In the genomic region with DNA sequence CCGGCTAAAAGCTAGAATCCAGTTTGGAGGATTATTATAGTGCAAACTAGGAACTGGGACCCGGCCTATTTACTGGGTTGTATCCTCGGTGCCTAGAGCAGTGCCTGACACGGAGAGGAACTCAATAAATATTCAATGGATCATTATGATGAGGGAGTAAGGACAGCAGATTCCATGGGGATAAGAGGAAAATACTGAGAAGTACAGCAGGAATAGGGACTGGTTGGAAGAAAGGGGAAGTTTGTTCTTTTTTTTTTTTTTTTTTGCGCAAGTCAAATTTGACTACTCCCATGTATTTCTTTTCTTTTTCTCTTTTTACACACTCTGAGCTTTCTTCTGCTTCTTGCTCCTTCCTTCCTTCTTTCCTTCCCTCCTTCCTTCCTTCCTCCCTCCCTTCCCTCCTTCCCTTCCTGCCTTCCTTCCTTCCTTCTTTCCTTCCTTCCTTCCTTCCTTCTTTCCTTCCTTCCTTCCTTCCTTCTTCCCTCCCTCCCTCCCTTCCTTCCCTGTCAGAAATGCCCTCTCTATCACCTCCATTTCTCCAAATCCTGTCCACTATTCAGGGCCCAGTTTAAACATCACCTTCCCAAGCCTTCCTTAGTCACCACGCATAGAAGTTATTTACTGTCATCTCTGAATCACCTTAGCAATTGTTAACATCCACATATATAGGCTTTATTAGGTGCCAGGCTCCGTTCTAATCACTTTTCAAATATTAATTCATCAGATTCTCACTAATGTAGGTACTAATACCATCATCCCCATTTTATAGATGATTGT, we compare ENCODE assay signal across 2 cellular contexts.
TF ChIP-seq lines count a peak whose summit lies in the region.

No MANE protein-coding gene starts in this region.

TF ChIP-seq in SK-N-SH, 30 proteins besides CTCF, POLR2A, EP300 and RAD21 (continued from another document):
- TF ChIP-seq, protein P1, sequence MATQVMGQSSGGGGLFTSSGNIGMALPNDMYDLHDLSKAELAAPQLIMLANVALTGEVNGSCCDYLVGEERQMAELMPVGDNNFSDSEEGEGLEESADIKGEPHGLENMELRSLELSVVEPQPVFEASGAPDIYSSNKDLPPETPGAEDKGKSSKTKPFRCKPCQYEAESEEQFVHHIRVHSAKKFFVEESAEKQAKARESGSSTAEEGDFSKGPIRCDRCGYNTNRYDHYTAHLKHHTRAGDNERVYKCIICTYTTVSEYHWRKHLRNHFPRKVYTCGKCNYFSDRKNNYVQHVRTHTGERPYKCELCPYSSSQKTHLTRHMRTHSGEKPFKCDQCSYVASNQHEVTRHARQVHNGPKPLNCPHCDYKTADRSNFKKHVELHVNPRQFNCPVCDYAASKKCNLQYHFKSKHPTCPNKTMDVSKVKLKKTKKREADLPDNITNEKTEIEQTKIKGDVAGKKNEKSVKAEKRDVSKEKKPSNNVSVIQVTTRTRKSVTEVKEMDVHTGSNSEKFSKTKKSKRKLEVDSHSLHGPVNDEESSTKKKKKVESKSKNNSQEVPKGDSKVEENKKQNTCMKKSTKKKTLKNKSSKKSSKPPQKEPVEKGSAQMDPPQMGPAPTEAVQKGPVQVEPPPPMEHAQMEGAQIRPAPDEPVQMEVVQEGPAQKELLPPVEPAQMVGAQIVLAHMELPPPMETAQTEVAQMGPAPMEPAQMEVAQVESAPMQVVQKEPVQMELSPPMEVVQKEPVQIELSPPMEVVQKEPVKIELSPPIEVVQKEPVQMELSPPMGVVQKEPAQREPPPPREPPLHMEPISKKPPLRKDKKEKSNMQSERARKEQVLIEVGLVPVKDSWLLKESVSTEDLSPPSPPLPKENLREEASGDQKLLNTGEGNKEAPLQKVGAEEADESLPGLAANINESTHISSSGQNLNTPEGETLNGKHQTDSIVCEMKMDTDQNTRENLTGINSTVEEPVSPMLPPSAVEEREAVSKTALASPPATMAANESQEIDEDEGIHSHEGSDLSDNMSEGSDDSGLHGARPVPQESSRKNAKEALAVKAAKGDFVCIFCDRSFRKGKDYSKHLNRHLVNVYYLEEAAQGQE (IDR thresholded peaks at IDR 0.05; ENCODE audit: low read depth, low read length) = no peak
- TF ChIP-seq GATA2 (CRISPR knock-in tag; IDR thresholded peaks at IDR 0.05) = no peak
- TF ChIP-seq TAF1 (IDR thresholded peaks at IDR 0.05; ENCODE audit: borderline replicate concordance, low read depth, low read length) = no peak
- TF ChIP-seq MEF2A (IDR thresholded peaks at IDR 0.05; ENCODE audit: borderline replicate concordance, low read depth) = no peak
- no peak for TF ChIP-seq EZH2phosphoT487 (IDR thresholded peaks at IDR 0.05; ENCODE audit: borderline replicate concordance, low read depth)
- no peak for TF ChIP-seq MAX (IDR thresholded peaks at IDR 0.05; ENCODE audit: low read depth)
- TF ChIP-seq CHD2 (IDR thresholded peaks at IDR 0.05; ENCODE audit: low read length, partially characterized antibody) = no peak
- no peak for TF ChIP-seq SIN3A (IDR thresholded peaks at IDR 0.05; ENCODE audit: borderline replicate concordance, low read depth, low read length)
- TF ChIP-seq GABPA (IDR thresholded peaks at IDR 0.05; ENCODE audit: low read depth) = no peak
- TF ChIP-seq, protein P2, sequence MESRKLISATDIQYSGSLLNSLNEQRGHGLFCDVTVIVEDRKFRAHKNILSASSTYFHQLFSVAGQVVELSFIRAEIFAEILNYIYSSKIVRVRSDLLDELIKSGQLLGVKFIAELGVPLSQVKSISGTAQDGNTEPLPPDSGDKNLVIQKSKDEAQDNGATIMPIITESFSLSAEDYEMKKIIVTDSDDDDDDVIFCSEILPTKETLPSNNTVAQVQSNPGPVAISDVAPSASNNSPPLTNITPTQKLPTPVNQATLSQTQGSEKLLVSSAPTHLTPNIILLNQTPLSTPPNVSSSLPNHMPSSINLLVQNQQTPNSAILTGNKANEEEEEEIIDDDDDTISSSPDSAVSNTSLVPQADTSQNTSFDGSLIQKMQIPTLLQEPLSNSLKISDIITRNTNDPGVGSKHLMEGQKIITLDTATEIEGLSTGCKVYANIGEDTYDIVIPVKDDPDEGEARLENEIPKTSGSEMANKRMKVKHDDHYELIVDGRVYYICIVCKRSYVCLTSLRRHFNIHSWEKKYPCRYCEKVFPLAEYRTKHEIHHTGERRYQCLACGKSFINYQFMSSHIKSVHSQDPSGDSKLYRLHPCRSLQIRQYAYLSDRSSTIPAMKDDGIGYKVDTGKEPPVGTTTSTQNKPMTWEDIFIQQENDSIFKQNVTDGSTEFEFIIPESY (IDR thresholded peaks at IDR 0.05; ENCODE audit: borderline replicate concordance, low read depth) = no peak

TF ChIP-seq in SK-N-SH treated with all-trans-retinoic acid at 6 μM for 48 hours, 23 proteins besides CTCF, POLR2A, EP300 and RAD21 (continued from another document):
- TF ChIP-seq RARB (CRISPR knock-in tag; IDR thresholded peaks at IDR 0.05) (no peak), ESRRG (CRISPR knock-in tag; IDR thresholded peaks at IDR 0.05) (no peak), CSRNP3 (CRISPR knock-in tag; IDR thresholded peaks at IDR 0.05) (no peak)
- TF ChIP-seq, protein P3, sequence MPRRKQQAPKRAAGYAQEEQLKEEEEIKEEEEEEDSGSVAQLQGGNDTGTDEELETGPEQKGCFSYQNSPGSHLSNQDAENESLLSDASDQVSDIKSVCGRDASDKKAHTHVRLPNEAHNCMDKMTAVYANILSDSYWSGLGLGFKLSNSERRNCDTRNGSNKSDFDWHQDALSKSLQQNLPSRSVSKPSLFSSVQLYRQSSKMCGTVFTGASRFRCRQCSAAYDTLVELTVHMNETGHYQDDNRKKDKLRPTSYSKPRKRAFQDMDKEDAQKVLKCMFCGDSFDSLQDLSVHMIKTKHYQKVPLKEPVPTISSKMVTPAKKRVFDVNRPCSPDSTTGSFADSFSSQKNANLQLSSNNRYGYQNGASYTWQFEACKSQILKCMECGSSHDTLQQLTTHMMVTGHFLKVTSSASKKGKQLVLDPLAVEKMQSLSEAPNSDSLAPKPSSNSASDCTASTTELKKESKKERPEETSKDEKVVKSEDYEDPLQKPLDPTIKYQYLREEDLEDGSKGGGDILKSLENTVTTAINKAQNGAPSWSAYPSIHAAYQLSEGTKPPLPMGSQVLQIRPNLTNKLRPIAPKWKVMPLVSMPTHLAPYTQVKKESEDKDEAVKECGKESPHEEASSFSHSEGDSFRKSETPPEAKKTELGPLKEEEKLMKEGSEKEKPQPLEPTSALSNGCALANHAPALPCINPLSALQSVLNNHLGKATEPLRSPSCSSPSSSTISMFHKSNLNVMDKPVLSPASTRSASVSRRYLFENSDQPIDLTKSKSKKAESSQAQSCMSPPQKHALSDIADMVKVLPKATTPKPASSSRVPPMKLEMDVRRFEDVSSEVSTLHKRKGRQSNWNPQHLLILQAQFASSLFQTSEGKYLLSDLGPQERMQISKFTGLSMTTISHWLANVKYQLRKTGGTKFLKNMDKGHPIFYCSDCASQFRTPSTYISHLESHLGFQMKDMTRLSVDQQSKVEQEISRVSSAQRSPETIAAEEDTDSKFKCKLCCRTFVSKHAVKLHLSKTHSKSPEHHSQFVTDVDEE (CRISPR knock-in tag; IDR thresholded peaks at IDR 0.05) = no peak
